8 cellular contexts compared by ENCODE assay signal in the genomic region with DNA sequence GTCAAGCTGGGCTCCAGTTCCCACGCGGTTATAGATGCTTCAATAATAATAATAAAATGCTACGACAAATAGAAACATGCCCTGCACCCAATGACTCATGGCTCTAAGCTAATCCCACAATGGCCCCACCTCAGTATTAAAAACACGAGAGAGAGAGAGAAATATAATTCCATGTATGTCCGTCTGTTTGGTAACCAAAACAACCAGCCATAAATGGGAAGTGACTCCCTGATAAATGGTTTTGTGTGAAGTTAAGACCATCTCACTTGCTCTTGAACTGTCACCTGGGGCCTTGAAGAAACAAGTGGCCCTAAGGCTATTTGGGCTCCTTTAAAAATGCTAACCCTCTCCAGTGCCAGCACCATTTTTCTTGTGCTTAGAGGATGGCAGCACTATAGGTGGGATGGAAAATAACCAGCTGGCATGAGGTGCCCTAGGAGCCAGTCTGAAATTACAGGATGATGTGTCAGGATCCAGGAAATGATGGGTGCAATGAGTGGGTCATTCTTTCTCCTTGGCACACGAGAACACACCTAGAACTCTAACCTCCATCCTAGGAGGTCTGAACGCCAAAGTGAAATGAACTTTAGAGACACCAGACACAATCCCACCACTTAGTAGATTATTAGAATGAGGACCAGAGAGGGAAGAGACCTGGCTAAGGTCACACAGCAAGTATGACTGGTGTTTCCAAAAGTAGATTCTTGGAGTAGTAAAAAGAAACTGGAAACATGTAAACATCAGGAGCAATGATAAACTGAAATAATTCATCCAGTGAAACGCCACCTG. TPM values are rescaled to one million over a fixed set of nuclear protein-coding genes. Genes with fewer than 3 reads are reported as not detected.
DNase-seq lines count a peak whose midpoint lies in the region; ATAC-seq and TF ChIP-seq lines count a peak whose summit lies in the region.

No MANE protein-coding gene starts in this region.

- H3K4me3 Mint-ChIP-seq in activated CD8-positive, alpha-beta T cell treated with anti-CD3 and anti-CD28 coated beads for 36 hours: no peak overlapping the region
- H3K4me3 Mint-ChIP-seq in activated CD8-positive, alpha-beta T cell treated with anti-CD3 and anti-CD28 coated beads, Interleukin-2, amount 10 ng/mL, durations not matched to agents 7 days and 5 days: no peak overlapping the region
- peak overlapping the region; percentile 39 for H3K4me3 Mint-ChIP-seq in stimulated activated effector memory CD8-positive, alpha-beta T cell treated with anti-CD3 and anti-CD28 coated beads, Interleukin-12 subunit alpha, Interleukin-12 subunit beta, amount 100 ng/mL, for 72 hours
- no peak overlapping the region for H3K4me3 Mint-ChIP-seq in activated T-helper 2 cell treated with anti-CD3 and anti-CD28 coated beads, Interferon-gamma antibody, Interleukin-2, Interleukin-4, amounts not matched to agents 10 μg/mL and 5 μg/mL and 100 μg/mL, durations not matched to agents 14 hours and 24 hours and 36 hours (ENCODE audit: low read depth)

- no peaks in the 10 kb centered on the region for H3K36me3 Mint-ChIP-seq in activated CD8-positive, alpha-beta T cell treated with anti-CD3 and anti-CD28 coated beads for 36 hours (ENCODE audit: low read depth)
- H3K36me3 Mint-ChIP-seq in activated CD8-positive, alpha-beta T cell treated with anti-CD3 and anti-CD28 coated beads, Interleukin-2, amount 10 ng/mL, durations not matched to agents 7 days and 5 days (ENCODE audit: low read depth): no peaks in the 10 kb centered on the region
- H3K36me3 Mint-ChIP-seq in stimulated activated effector memory CD8-positive, alpha-beta T cell treated with anti-CD3 and anti-CD28 coated beads, Interleukin-12 subunit alpha, Interleukin-12 subunit beta, amount 100 ng/mL, for 72 hours: peaks cover 4% of the 10 kb centered on the region
- no peaks in the 10 kb centered on the region for H3K36me3 Mint-ChIP-seq in activated T-helper 2 cell treated with anti-CD3 and anti-CD28 coated beads, Interferon-gamma antibody, Interleukin-2, Interleukin-4, amounts not matched to agents 10 μg/mL and 5 μg/mL and 100 μg/mL, durations not matched to agents 14 hours and 24 hours and 36 hours (ENCODE audit: low read depth)

- intact Hi-C loops in activated CD8-positive, alpha-beta T cell treated with anti-CD3 and anti-CD28 coated beads for 36 hours (cut with micrococcal nuclease): loop anchor here (1.0 to 5.0 kb wide), 2 partner anchors 13 to 37 kb away; partner anchors contain the start of gene ADRB2
- intact Hi-C loops in activated T-helper 2 cell treated with anti-CD3 and anti-CD28 coated beads, Interferon-gamma antibody, Interleukin-2, Interleukin-4, amounts not matched to agents 10 μg/mL and 5 μg/mL and 100 μg/mL, durations not matched to agents 14 hours and 24 hours and 36 hours (cut with micrococcal nuclease): loop anchor here (1.0 to 5.0 kb wide), 5 partner anchors 10 to 557 kb away; partner anchors contain the start of genes ADRB2 and GRPEL2

- no peak for DNase-seq in activated CD8-positive, alpha-beta T cell treated with anti-CD3 and anti-CD28 coated beads for 36 hours
- DNase-seq in activated CD8-positive, alpha-beta T cell treated with anti-CD3 and anti-CD28 coated beads, Interleukin-2, amount 10 ng/mL, durations not matched to agents 7 days and 5 days: no peak
- DNase-seq in NCI-H226 (peak; percentile 36), NCI-H82 (lab: John Stamatoyannopoulos, UW) (no peak), NCI-H2196 (lab: John Stamatoyannopoulos, UW; ENCODE audit: unreplicated experiment) (no peak)
- no peak for DNase-seq in stimulated activated effector memory CD8-positive, alpha-beta T cell treated with anti-CD3 and anti-CD28 coated beads, Interleukin-12 subunit alpha, Interleukin-12 subunit beta, amount 100 ng/mL, for 72 hours (ENCODE audit: low spot score in 2 of 2)
- no peak for DNase-seq in activated T-helper 2 cell treated with anti-CD3 and anti-CD28 coated beads, Interferon-gamma antibody, Interleukin-2, Interleukin-4, amounts not matched to agents 10 μg/mL and 5 μg/mL and 100 μg/mL, durations not matched to agents 14 hours and 24 hours and 36 hours (ENCODE audit: low spot score)

- ATAC-seq in activated CD8-positive, alpha-beta T cell treated with anti-CD3 and anti-CD28 coated beads for 36 hours: peak; percentile 48
- no peak for ATAC-seq in activated CD8-positive, alpha-beta T cell treated with anti-CD3 and anti-CD28 coated beads, Interleukin-2, amount 10 ng/mL, durations not matched to agents 7 days and 5 days
- peak; percentile 17 for ATAC-seq in HG02763 (IDR thresholded peaks at IDR 0.05; ENCODE audit: unreplicated experiment)
- peak; percentile 52 for ATAC-seq in stimulated activated effector memory CD8-positive, alpha-beta T cell treated with anti-CD3 and anti-CD28 coated beads, Interleukin-12 subunit alpha, Interleukin-12 subunit beta, amount 100 ng/mL, for 72 hours

- POLR2A ChIA-PET in activated CD8-positive, alpha-beta T cell treated with anti-CD3 and anti-CD28 coated beads for 36 hours (lab: Charles Lee): interaction anchor here (0.8 to 1.6 kb wide), 7 partner anchors 9 to 36 kb away, joined by 3 to 9 read pairs (median 4); partner anchors contain the start of gene ADRB2
- POLR2A ChIA-PET in activated CD8-positive, alpha-beta T cell treated with anti-CD3 and anti-CD28 coated beads, Interleukin-2, amount 10 ng/mL, durations not matched to agents 7 days and 5 days (lab: Charles Lee): no interaction called here

- H3K27ac Mint-ChIP-seq in activated CD8-positive, alpha-beta T cell treated with anti-CD3 and anti-CD28 coated beads for 36 hours: peak overlapping the region; percentile 39
- no peak overlapping the region for H3K27ac Mint-ChIP-seq in activated CD8-positive, alpha-beta T cell treated with anti-CD3 and anti-CD28 coated beads, Interleukin-2, amount 10 ng/mL, durations not matched to agents 7 days and 5 days
- peak overlapping the region; percentile 71 for H3K27ac Mint-ChIP-seq in stimulated activated effector memory CD8-positive, alpha-beta T cell treated with anti-CD3 and anti-CD28 coated beads, Interleukin-12 subunit alpha, Interleukin-12 subunit beta, amount 100 ng/mL, for 72 hours
- no peak overlapping the region for H3K27ac Mint-ChIP-seq in activated T-helper 2 cell treated with anti-CD3 and anti-CD28 coated beads, Interferon-gamma antibody, Interleukin-2, Interleukin-4, amounts not matched to agents 10 μg/mL and 5 μg/mL and 100 μg/mL, durations not matched to agents 14 hours and 24 hours and 36 hours

- H3K4me1 Mint-ChIP-seq in activated CD8-positive, alpha-beta T cell treated with anti-CD3 and anti-CD28 coated beads for 36 hours (ENCODE audit: low read depth): peaks cover 34% of the 10 kb centered on the region
- H3K4me1 Mint-ChIP-seq in activated CD8-positive, alpha-beta T cell treated with anti-CD3 and anti-CD28 coated beads, Interleukin-2, amount 10 ng/mL, durations not matched to agents 7 days and 5 days (ENCODE audit: low read depth): peaks cover 26% of the 10 kb centered on the region
- H3K4me1 Mint-ChIP-seq in stimulated activated effector memory CD8-positive, alpha-beta T cell treated with anti-CD3 and anti-CD28 coated beads, Interleukin-12 subunit alpha, Interleukin-12 subunit beta, amount 100 ng/mL, for 72 hours: peaks cover 39% of the 10 kb centered on the region
- H3K4me1 Mint-ChIP-seq in activated T-helper 2 cell treated with anti-CD3 and anti-CD28 coated beads, Interferon-gamma antibody, Interleukin-2, Interleukin-4, amounts not matched to agents 10 μg/mL and 5 μg/mL and 100 μg/mL, durations not matched to agents 14 hours and 24 hours and 36 hours (ENCODE audit: low read depth): peaks cover 34% of the 10 kb centered on the region

- peaks cover 33% of the 10 kb centered on the region for H3K27me3 Mint-ChIP-seq in activated CD8-positive, alpha-beta T cell treated with anti-CD3 and anti-CD28 coated beads for 36 hours
- H3K27me3 Mint-ChIP-seq in activated CD8-positive, alpha-beta T cell treated with anti-CD3 and anti-CD28 coated beads, Interleukin-2, amount 10 ng/mL, durations not matched to agents 7 days and 5 days (ENCODE audit: low read depth): peaks cover 18% of the 10 kb centered on the region
- H3K27me3 Mint-ChIP-seq in activated T-helper 2 cell treated with anti-CD3 and anti-CD28 coated beads, Interferon-gamma antibody, Interleukin-2, Interleukin-4, amounts not matched to agents 10 μg/mL and 5 μg/mL and 100 μg/mL, durations not matched to agents 14 hours and 24 hours and 36 hours (ENCODE audit: low read depth): peaks cover 14% of the 10 kb centered on the region

- CTCF ChIA-PET in activated CD8-positive, alpha-beta T cell treated with anti-CD3 and anti-CD28 coated beads for 36 hours (lab: Charles Lee): interaction anchor here (0.9 to 4.9 kb wide), 11 partner anchors 10 to 192 kb away, joined by 3 to 20 read pairs (median 5); no protein-coding TSS in a partner anchor
- CTCF ChIA-PET in activated CD8-positive, alpha-beta T cell treated with anti-CD3 and anti-CD28 coated beads, Interleukin-2, amount 10 ng/mL, durations not matched to agents 7 days and 5 days (lab: Charles Lee): interaction anchor here (0.9 to 4.6 kb wide), 7 partner anchors 17 to 244 kb away, joined by 3 to 18 read pairs (median 4); no protein-coding TSS in a partner anchor

- H3K9me3 Mint-ChIP-seq in activated CD8-positive, alpha-beta T cell treated with anti-CD3 and anti-CD28 coated beads for 36 hours: no peaks in the 10 kb centered on the region
- no peaks in the 10 kb centered on the region for H3K9me3 Mint-ChIP-seq in activated CD8-positive, alpha-beta T cell treated with anti-CD3 and anti-CD28 coated beads, Interleukin-2, amount 10 ng/mL, durations not matched to agents 7 days and 5 days (ENCODE audit: insufficient read depth)
- no peaks in the 10 kb centered on the region for H3K9me3 Mint-ChIP-seq in stimulated activated effector memory CD8-positive, alpha-beta T cell treated with anti-CD3 and anti-CD28 coated beads, Interleukin-12 subunit alpha, Interleukin-12 subunit beta, amount 100 ng/mL, for 72 hours
- H3K9me3 Mint-ChIP-seq in activated T-helper 2 cell treated with anti-CD3 and anti-CD28 coated beads, Interferon-gamma antibody, Interleukin-2, Interleukin-4, amounts not matched to agents 10 μg/mL and 5 μg/mL and 100 μg/mL, durations not matched to agents 14 hours and 24 hours and 36 hours: no peaks in the 10 kb centered on the region

- TF ChIP-seq CTCF in activated CD8-positive, alpha-beta T cell treated with anti-CD3 and anti-CD28 coated beads for 36 hours (IDR thresholded peaks at IDR 0.05): no peak

RNA-seq across cellular contexts. Expression of gene ADRB2, which starts 35.7 kb away (rescaled TPM):
- total RNA-seq in activated CD8-positive, alpha-beta T cell treated with anti-CD3 and anti-CD28 coated beads for 36 hours: under 1 TPM; 0.81 to 0.98 TPM
- total RNA-seq in activated CD8-positive, alpha-beta T cell treated with anti-CD3 and anti-CD28 coated beads, Interleukin-2, amount 10 ng/mL, durations not matched to agents 7 days and 5 days: 1 to 10 TPM; 2.2 to 2.3 TPM
- 0.21 and 0.30 TPM in 2 replicates for total RNA-seq in activated T-helper 2 cell treated with anti-CD3 and anti-CD28 coated beads, Interferon-gamma antibody, Interleukin-2, Interleukin-4, amounts not matched to agents 10 μg/mL and 5 μg/mL and 100 μg/mL, durations not matched to agents 14 hours and 24 hours and 36 hours

Comparison
In these comparisons a context has a peak if more than half of its experiments do, and no peak if none do; other contexts are left out.
1. H3K27ac Mint-ChIP-seq: peak in activated CD8-positive, alpha-beta T cell treated with anti-CD3 and anti-CD28 coated beads for 36 hours (single experiment) and stimulated activated effector memory CD8-positive, alpha-beta T cell treated with anti-CD3 and anti-CD28 coated beads, Interleukin-12 subunit alpha, Interleukin-12 subunit beta, amount 100 ng/mL, for 72 hours (single experiment); none in activated CD8-positive, alpha-beta T cell treated with anti-CD3 and anti-CD28 coated beads, Interleukin-2, amount 10 ng/mL, durations not matched to agents 7 days and 5 days (single experiment) and activated T-helper 2 cell treated with anti-CD3 and anti-CD28 coated beads, Interferon-gamma antibody, Interleukin-2, Interleukin-4, amounts not matched to agents 10 μg/mL and 5 μg/mL and 100 μg/mL, durations not matched to agents 14 hours and 24 hours and 36 hours (single experiment).